ENCODE assay signal across 1 cellular context in the genomic region with DNA sequence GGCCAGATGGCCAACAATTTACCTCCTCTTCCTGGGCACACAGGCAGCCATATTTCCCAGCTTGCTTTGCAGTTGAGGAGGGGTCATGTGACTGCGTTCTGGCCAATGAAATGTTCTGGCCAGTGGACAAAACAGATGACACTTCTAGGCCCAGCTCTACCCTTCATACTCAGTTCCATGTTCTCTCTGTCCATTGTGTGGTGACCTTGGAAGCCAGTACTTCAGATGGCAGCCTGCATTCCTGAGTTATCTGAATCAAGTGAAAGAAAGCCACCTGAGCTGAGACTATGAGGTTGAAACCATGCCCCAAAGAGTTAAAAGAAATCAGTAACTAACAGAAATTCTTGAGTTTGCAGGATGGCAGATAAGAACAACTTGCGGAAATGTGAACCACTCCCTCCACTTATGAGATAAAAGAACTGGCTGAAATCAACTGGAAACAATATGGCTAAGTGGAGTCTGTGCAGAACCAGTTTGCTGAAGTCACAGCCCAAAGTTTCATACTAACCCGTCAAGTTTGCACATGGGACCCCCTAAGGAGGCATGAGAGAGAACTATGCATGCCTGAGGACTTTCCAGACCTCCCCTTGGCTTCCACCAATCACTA.
TF ChIP-seq lines count a peak whose summit lies in the region.

No MANE protein-coding gene starts in this region.

TF ChIP-seq in K562, 482 proteins besides CTCF, POLR2A, EP300 and RAD21 (continued from another document and continues in another):
- TF ChIP-seq ZNF444 (CRISPR knock-in tag; IDR thresholded peaks at IDR 0.05) (no peak), NR4A1 (CRISPR knock-in tag; IDR thresholded peaks at IDR 0.05) (no peak), NR4A1 (tag; IDR thresholded peaks at IDR 0.05) (peak; percentile 53; the same call in 1 of the 2 replicates), ARNT (IDR thresholded peaks at IDR 0.05) (peak; percentile 85 to 92), ZFP1 (CRISPR knock-in tag; IDR thresholded peaks at IDR 0.05) (no peak), CC2D1A (IDR thresholded peaks at IDR 0.05) (peak; percentile 93), MTA3 (IDR thresholded peaks at IDR 0.05; ENCODE audit: borderline replicate concordance) (peak; percentile 85; the same call in 1 of the 2 replicates), DMBX1 (CRISPR knock-in tag; IDR thresholded peaks at IDR 0.05; ENCODE audit: borderline replicate concordance) (0 out of 2 replicates have a peak, but pooled peaks have one; percentile 76), RBBP5 (IDR thresholded peaks at IDR 0.05; ENCODE audit: borderline replicate concordance, insufficient read depth, low read length, poor library complexity, severe bottlenecking) (peak; percentile 69), ARHGAP35 (IDR thresholded peaks at IDR 0.05; ENCODE audit: partially characterized antibody) (no peak), SIRT6 (IDR thresholded peaks at IDR 0.05; ENCODE audit: low read depth, low read length) (no peak), FOXA3 (CRISPR knock-in tag; conservative IDR thresholded peaks at IDR 0.05 in 1 of 2, IDR thresholded peaks at IDR 0.05 in 1 of 2) (no peak), FOXJ3 (CRISPR knock-in tag; IDR thresholded peaks at IDR 0.05) (no peak), SPI1 (IDR thresholded peaks at IDR 0.05; ENCODE audit: borderline replicate concordance, low read depth, low read length) (0 out of 2 replicates have a peak, but pooled peaks have one; percentile 2), MIER1 (IDR thresholded peaks at IDR 0.05; ENCODE audit: low read depth) (no peak), CHD4 (IDR thresholded peaks at IDR 0.05; ENCODE audit: insufficient read depth, insufficient replicate concordance, low read depth, low read length, poor library complexity, severe bottlenecking) (peak; percentile 2), HDGF (IDR thresholded peaks at IDR 0.05) (no peak), IRF2 (CRISPR knock-in tag; IDR thresholded peaks at IDR 0.05) (no peak), CBX8 (IDR thresholded peaks at IDR 0.05; ENCODE audit: borderline replicate concordance, extremely low read depth, low read depth, low read length, poor library complexity, severe bottlenecking) (no peak), NR2C1 (IDR thresholded peaks at IDR 0.05) (no peak), NR2C1 (tag; IDR thresholded peaks at IDR 0.05) (peak; percentile 61), BMI1 (IDR thresholded peaks at IDR 0.05; ENCODE audit: low read length) (no peak), MCM2 (IDR thresholded peaks at IDR 0.05; ENCODE audit: low read depth) (no peak), SRSF3 (IDR thresholded peaks at IDR 0.05; ENCODE audit: insufficient read depth, low read length) (no peak), KLF10 (CRISPR knock-in tag; IDR thresholded peaks at IDR 0.05) (no peak)
- TF ChIP-seq, protein P1, sequence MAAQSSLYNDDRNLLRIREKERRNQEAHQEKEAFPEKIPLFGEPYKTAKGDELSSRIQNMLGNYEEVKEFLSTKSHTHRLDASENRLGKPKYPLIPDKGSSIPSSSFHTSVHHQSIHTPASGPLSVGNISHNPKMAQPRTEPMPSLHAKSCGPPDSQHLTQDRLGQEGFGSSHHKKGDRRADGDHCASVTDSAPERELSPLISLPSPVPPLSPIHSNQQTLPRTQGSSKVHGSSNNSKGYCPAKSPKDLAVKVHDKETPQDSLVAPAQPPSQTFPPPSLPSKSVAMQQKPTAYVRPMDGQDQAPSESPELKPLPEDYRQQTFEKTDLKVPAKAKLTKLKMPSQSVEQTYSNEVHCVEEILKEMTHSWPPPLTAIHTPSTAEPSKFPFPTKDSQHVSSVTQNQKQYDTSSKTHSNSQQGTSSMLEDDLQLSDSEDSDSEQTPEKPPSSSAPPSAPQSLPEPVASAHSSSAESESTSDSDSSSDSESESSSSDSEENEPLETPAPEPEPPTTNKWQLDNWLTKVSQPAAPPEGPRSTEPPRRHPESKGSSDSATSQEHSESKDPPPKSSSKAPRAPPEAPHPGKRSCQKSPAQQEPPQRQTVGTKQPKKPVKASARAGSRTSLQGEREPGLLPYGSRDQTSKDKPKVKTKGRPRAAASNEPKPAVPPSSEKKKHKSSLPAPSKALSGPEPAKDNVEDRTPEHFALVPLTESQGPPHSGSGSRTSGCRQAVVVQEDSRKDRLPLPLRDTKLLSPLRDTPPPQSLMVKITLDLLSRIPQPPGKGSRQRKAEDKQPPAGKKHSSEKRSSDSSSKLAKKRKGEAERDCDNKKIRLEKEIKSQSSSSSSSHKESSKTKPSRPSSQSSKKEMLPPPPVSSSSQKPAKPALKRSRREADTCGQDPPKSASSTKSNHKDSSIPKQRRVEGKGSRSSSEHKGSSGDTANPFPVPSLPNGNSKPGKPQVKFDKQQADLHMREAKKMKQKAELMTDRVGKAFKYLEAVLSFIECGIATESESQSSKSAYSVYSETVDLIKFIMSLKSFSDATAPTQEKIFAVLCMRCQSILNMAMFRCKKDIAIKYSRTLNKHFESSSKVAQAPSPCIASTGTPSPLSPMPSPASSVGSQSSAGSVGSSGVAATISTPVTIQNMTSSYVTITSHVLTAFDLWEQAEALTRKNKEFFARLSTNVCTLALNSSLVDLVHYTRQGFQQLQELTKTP (IDR thresholded peaks at IDR 0.05; ENCODE audit: low read depth in 1 of 2, partially characterized antibody in 2 of 2) = peak; percentile 74 to 85
- TF ChIP-seq, protein P2, sequence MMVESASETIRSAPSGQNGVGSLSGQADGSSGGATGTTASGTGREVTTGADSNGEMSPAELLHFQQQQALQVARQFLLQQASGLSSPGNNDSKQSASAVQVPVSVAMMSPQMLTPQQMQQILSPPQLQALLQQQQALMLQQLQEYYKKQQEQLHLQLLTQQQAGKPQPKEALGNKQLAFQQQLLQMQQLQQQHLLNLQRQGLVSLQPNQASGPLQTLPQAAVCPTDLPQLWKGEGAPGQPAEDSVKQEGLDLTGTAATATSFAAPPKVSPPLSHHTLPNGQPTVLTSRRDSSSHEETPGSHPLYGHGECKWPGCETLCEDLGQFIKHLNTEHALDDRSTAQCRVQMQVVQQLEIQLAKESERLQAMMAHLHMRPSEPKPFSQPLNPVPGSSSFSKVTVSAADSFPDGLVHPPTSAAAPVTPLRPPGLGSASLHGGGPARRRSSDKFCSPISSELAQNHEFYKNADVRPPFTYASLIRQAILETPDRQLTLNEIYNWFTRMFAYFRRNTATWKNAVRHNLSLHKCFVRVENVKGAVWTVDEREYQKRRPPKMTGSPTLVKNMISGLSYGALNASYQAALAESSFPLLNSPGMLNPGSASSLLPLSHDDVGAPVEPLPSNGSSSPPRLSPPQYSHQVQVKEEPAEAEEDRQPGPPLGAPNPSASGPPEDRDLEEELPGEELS (CRISPR knock-in tag; IDR thresholded peaks at IDR 0.05; ENCODE audit: borderline replicate concordance) = no peak
- TF ChIP-seq, protein P3, sequence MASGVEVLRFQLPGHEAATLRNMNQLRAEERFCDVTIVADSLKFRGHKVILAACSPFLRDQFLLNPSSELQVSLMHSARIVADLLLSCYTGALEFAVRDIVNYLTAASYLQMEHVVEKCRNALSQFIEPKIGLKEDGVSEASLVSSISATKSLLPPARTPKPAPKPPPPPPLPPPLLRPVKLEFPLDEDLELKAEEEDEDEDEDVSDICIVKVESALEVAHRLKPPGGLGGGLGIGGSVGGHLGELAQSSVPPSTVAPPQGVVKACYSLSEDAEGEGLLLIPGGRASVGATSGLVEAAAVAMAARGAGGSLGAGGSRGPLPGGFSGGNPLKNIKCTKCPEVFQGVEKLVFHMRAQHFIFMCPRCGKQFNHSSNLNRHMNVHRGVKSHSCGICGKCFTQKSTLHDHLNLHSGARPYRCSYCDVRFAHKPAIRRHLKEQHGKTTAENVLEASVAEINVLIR (CRISPR knock-in tag; IDR thresholded peaks at IDR 0.05) = peak; percentile 16; the same call in 1 of the 2 replicates
- TF ChIP-seq, protein P4, sequence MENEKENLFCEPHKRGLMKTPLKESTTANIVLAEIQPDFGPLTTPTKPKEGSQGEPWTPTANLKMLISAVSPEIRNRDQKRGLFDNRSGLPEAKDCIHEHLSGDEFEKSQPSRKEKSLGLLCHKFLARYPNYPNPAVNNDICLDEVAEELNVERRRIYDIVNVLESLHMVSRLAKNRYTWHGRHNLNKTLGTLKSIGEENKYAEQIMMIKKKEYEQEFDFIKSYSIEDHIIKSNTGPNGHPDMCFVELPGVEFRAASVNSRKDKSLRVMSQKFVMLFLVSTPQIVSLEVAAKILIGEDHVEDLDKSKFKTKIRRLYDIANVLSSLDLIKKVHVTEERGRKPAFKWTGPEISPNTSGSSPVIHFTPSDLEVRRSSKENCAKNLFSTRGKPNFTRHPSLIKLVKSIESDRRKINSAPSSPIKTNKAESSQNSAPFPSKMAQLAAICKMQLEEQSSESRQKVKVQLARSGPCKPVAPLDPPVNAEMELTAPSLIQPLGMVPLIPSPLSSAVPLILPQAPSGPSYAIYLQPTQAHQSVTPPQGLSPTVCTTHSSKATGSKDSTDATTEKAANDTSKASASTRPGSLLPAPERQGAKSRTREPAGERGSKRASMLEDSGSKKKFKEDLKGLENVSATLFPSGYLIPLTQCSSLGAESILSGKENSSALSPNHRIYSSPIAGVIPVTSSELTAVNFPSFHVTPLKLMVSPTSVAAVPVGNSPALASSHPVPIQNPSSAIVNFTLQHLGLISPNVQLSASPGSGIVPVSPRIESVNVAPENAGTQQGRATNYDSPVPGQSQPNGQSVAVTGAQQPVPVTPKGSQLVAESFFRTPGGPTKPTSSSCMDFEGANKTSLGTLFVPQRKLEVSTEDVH (IDR thresholded peaks at IDR 0.05; ENCODE audit: low read depth, partially characterized antibody) = peak; percentile 22
- TF ChIP-seq, protein P5, sequence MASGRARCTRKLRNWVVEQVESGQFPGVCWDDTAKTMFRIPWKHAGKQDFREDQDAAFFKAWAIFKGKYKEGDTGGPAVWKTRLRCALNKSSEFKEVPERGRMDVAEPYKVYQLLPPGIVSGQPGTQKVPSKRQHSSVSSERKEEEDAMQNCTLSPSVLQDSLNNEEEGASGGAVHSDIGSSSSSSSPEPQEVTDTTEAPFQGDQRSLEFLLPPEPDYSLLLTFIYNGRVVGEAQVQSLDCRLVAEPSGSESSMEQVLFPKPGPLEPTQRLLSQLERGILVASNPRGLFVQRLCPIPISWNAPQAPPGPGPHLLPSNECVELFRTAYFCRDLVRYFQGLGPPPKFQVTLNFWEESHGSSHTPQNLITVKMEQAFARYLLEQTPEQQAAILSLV (tag; IDR thresholded peaks at IDR 0.05) = no peak; the same call in 1 of the 2 replicates
- TF ChIP-seq, protein P6, sequence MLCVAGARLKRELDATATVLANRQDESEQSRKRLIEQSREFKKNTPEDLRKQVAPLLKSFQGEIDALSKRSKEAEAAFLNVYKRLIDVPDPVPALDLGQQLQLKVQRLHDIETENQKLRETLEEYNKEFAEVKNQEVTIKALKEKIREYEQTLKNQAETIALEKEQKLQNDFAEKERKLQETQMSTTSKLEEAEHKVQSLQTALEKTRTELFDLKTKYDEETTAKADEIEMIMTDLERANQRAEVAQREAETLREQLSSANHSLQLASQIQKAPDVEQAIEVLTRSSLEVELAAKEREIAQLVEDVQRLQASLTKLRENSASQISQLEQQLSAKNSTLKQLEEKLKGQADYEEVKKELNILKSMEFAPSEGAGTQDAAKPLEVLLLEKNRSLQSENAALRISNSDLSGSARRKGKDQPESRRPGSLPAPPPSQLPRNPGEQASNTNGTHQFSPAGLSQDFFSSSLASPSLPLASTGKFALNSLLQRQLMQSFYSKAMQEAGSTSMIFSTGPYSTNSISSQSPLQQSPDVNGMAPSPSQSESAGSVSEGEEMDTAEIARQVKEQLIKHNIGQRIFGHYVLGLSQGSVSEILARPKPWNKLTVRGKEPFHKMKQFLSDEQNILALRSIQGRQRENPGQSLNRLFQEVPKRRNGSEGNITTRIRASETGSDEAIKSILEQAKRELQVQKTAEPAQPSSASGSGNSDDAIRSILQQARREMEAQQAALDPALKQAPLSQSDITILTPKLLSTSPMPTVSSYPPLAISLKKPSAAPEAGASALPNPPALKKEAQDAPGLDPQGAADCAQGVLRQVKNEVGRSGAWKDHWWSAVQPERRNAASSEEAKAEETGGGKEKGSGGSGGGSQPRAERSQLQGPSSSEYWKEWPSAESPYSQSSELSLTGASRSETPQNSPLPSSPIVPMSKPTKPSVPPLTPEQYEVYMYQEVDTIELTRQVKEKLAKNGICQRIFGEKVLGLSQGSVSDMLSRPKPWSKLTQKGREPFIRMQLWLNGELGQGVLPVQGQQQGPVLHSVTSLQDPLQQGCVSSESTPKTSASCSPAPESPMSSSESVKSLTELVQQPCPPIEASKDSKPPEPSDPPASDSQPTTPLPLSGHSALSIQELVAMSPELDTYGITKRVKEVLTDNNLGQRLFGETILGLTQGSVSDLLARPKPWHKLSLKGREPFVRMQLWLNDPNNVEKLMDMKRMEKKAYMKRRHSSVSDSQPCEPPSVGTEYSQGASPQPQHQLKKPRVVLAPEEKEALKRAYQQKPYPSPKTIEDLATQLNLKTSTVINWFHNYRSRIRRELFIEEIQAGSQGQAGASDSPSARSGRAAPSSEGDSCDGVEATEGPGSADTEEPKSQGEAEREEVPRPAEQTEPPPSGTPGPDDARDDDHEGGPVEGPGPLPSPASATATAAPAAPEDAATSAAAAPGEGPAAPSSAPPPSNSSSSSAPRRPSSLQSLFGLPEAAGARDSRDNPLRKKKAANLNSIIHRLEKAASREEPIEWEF (CRISPR knock-in tag; IDR thresholded peaks at IDR 0.05) = peak; percentile 89
- TF ChIP-seq, protein P7, sequence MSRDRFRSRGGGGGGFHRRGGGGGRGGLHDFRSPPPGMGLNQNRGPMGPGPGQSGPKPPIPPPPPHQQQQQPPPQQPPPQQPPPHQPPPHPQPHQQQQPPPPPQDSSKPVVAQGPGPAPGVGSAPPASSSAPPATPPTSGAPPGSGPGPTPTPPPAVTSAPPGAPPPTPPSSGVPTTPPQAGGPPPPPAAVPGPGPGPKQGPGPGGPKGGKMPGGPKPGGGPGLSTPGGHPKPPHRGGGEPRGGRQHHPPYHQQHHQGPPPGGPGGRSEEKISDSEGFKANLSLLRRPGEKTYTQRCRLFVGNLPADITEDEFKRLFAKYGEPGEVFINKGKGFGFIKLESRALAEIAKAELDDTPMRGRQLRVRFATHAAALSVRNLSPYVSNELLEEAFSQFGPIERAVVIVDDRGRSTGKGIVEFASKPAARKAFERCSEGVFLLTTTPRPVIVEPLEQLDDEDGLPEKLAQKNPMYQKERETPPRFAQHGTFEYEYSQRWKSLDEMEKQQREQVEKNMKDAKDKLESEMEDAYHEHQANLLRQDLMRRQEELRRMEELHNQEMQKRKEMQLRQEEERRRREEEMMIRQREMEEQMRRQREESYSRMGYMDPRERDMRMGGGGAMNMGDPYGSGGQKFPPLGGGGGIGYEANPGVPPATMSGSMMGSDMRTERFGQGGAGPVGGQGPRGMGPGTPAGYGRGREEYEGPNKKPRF (IDR thresholded peaks at IDR 0.05; ENCODE audit: low read depth, low read length) = no peak
